In the genomic region with DNA sequence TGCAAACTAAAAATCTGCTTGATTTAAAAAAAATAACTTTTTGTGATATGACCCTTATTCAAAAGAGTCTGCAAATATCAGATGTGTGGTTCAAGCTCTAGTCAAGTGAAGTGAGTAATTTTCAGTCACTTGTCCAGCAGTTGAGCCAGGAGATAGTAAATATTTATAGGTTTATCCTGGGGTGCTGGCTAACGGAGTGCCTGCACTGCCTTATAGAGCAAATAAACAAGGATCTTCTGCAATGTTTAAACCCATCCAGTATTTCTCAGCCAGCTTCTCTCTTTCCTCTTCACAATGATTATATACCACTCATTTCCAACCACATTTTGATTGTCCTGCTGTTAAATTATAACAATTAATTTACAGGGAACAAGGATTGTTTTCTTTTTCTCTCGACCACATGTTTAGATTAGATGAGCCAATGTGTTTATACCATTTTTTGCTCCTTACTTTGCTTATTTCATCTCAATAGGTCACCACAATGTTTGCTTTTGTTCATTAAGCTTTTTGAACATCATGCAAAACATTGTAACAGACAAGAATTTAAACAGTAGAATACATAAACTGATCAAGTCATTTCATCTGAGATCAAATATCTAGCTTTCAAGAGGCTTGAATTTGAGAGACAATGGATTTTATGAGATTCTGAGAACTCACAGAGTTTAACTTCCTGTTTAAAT, we compare ENCODE assay signal across 17 cellular contexts.
A peak's percentile ranks its signal among the peaks of the same experiment; 100 is the strongest.
DNase-seq lines count a peak whose midpoint lies in the region; ATAC-seq, FAIRE-seq and TF ChIP-seq lines count a peak whose summit lies in the region.
"Had no signal": no experiment of that assay in that cellular context is flagged by ENCODE, and none has a peak within 500 bp of the region (broad histone marks: within the 10 kb centered on the region; RNA-seq: fewer than 3 reads in every experiment).

No MANE protein-coding gene starts in this region.

- no peak overlapping the region for H3K18ac ChIP-seq in mesenchymal stem cell (ENCODE audit: low read depth in 1 of 2, low read length in 2 of 2)

- H2BK15ac ChIP-seq in mesenchymal stem cell (ENCODE audit: low read depth, poor library complexity, severe bottlenecking), result no peak overlapping the region

- no peak overlapping the region for H2AFZ ChIP-seq in mesenchymal stem cell (ENCODE audit: low read depth, low read length)

- 25% methylated on average over 2 of the region's 2 CpGs for WGBS in mesenchymal stem cell

- peak; percentile 6 for DNase-seq in NCI-H748 (lab: John Stamatoyannopoulos, UW; ENCODE audit: unreplicated experiment)
- no peak for DNase-seq in NCI-H748 treated with DMSO at 0.1 percent for 48 hours (lab: John Stamatoyannopoulos, UW)
- peak; percentile 42 for DNase-seq in mesenchymal stem cell
- no peak for DNase-seq in RPMI8226
- DNase-seq: C1 segment of cervical spinal cord; Calu3; CD4-positive, alpha-beta T cell; DMS 273 treated with DMSO at 0.1 percent for 48 hours; GOT3 had no signal

- H2BK12ac ChIP-seq in mesenchymal stem cell (ENCODE audit: low read length in 2 of 2), result no peak overlapping the region

- H3K4me1 ChIP-seq in HEK293 (ENCODE audit: control insufficient read depth, insufficient read depth, low read length), result no peaks in the 10 kb centered on the region
- no peaks in the 10 kb centered on the region for H3K4me1 ChIP-seq in mesenchymal stem cell (ENCODE audit: control insufficient read depth, insufficient read depth, low read depth, low read length)

- FAIRE-seq in endometrium (lab: Jason Lieb, UNC), result peak; percentile 97
- FAIRE-seq: GM12878, GM18507 had no signal

- POLR2A ChIA-PET in HEK293 (lab: Yijun Ruan, JAX), result no interaction called here

- H3K27ac ChIP-seq in HEK293 (ENCODE audit: extremely low read depth, low read depth, low read length) (no peak overlapping the region), mesenchymal stem cell (ENCODE audit: low read length, poor library complexity, severe bottlenecking) (no peak overlapping the region)
- H3K27ac ChIP-seq: 22Rv1 had no signal

- no peaks in the 10 kb centered on the region for H3K9me3 ChIP-seq in HEK293 (ENCODE audit: control insufficient read depth, insufficient read depth, low read depth, low read length)
- H3K9me3 ChIP-seq in mesenchymal stem cell (ENCODE audit: control insufficient read depth, low read length), result peaks cover 4% of the 10 kb centered on the region

- H3K14ac ChIP-seq in mesenchymal stem cell (ENCODE audit: low read length in 2 of 2), result no peak overlapping the region

- H3K4me3 ChIP-seq in HEK293 (ENCODE audit: low read depth, low read length), result no peak overlapping the region
- no peak overlapping the region for H3K4me3 ChIP-seq in mesenchymal stem cell (ENCODE audit: insufficient read depth in 1 of 2, low read depth in 1 of 2, low read length in 2 of 2)
- H3K4me3 ChIP-seq: GM12878 had no signal

- no peak overlapping the region for H4K91ac ChIP-seq in mesenchymal stem cell (ENCODE audit: low read length)

- no peak overlapping the region for H4K8ac ChIP-seq in mesenchymal stem cell (ENCODE audit: low read length)

- H3K27me3 ChIP-seq in mesenchymal stem cell (ENCODE audit: control insufficient read depth in 1 of 2, insufficient read depth in 1 of 2, low read length in 2 of 2), result no peaks in the 10 kb centered on the region

- H2BK120ac ChIP-seq in mesenchymal stem cell (ENCODE audit: low read depth, low read length), result no peak overlapping the region

- no peak overlapping the region for H3K4me2 ChIP-seq in mesenchymal stem cell (ENCODE audit: low read length, poor library complexity, severe bottlenecking)

- ATAC-seq in HG03280 (IDR thresholded peaks at IDR 0.05; ENCODE audit: unreplicated experiment) (no peak), GM21390 (IDR thresholded peaks at IDR 0.05; ENCODE audit: unreplicated experiment) (no peak)
- ATAC-seq: GM12878, HCT116 had no signal

- CTCF ChIA-PET in HEK293 (lab: Yijun Ruan, JAX), result interaction anchor here (0.5 to 0.7 kb wide), 4 partner anchors 74 to 645 kb away, joined by 3 to 5 read pairs (median 4); no protein-coding TSS in a partner anchor

- no peak overlapping the region for H3K4ac ChIP-seq in mesenchymal stem cell (ENCODE audit: low read depth in 1 of 2, low read length in 2 of 2)

- H2AK5ac ChIP-seq in mesenchymal stem cell (ENCODE audit: low read length, severe bottlenecking), result no peak overlapping the region

- H3K36me3 ChIP-seq in HEK293 (ENCODE audit: control insufficient read depth in 2 of 2, insufficient read depth in 1 of 2, low read length in 2 of 2) (no peaks in the 10 kb centered on the region), mesenchymal stem cell (ENCODE audit: control insufficient read depth in 1 of 2, insufficient read depth in 2 of 2, low read depth in 1 of 2, low read length in 2 of 2) (no peaks in the 10 kb centered on the region)

- H3K9ac ChIP-seq in mesenchymal stem cell (ENCODE audit: low read length), result no peak overlapping the region

- H3K23ac ChIP-seq in mesenchymal stem cell (ENCODE audit: low read length in 2 of 2), result no peak overlapping the region

- H3K79me1 ChIP-seq in mesenchymal stem cell (replicated peaks; ENCODE audit: low read length, poor library complexity, severe bottlenecking), result no peaks in the 10 kb centered on the region

- no peak overlapping the region for H2BK5ac ChIP-seq in mesenchymal stem cell (ENCODE audit: low read depth, low read length, poor library complexity, severe bottlenecking)

- no peak for TF ChIP-seq CTCF in HEK293 (tag by site-specific recombination; IDR thresholded peaks at IDR 0.05)

TF ChIP-seq in HEK293, 187 proteins besides CTCF, POLR2A, EP300 and RAD21:
- TF ChIP-seq ZNF274 (IDR thresholded peaks at IDR 0.05; ENCODE audit: low read length), result no peak
- no peak for TF ChIP-seq ZNF274 (tag by site-specific recombination; IDR thresholded peaks at IDR 0.05; ENCODE audit: borderline replicate concordance)
- TF ChIP-seq REPIN1 (tag by site-specific recombination; IDR thresholded peaks at IDR 0.05; ENCODE audit: low read depth), result no peak
- TF ChIP-seq ZNF473 (tag by site-specific recombination; IDR thresholded peaks at IDR 0.05), result no peak
- no peak for TF ChIP-seq ZXDB (tag by site-specific recombination; IDR thresholded peaks at IDR 0.05)
- no peak for TF ChIP-seq ZNF311 (tag by site-specific recombination; IDR thresholded peaks at IDR 0.05; ENCODE audit: borderline replicate concordance)
- TF ChIP-seq ZNF335 (tag by site-specific recombination; conservative IDR thresholded peaks at IDR 0.05), result peak; percentile 45; the same call in 1 of the 2 replicates
- TF ChIP-seq ZNF624 (tag by site-specific recombination; IDR thresholded peaks at IDR 0.05), result no peak
- TF ChIP-seq GLI4 (tag by site-specific recombination; IDR thresholded peaks at IDR 0.05), result no peak
- TF ChIP-seq PRDM6 (tag by site-specific recombination; IDR thresholded peaks at IDR 0.05), result 0 out of 2 replicates have a peak, but pooled peaks have one; percentile 9
- peak; percentile 36; the same call in 1 of the 2 replicates for TF ChIP-seq FEZF1 (tag by site-specific recombination; IDR thresholded peaks at IDR 0.05)
- TF ChIP-seq YY1 (tag by site-specific recombination; IDR thresholded peaks at IDR 0.05), result no peak
- TF ChIP-seq ZNF654 (tag by site-specific recombination; IDR thresholded peaks at IDR 0.05; ENCODE audit: low read depth), result no peak
- no peak for TF ChIP-seq IKZF3 (tag by site-specific recombination; IDR thresholded peaks at IDR 0.05)
- TF ChIP-seq ZBTB20 (tag by site-specific recombination; IDR thresholded peaks at IDR 0.05), result no peak
- TF ChIP-seq, protein P1, sequence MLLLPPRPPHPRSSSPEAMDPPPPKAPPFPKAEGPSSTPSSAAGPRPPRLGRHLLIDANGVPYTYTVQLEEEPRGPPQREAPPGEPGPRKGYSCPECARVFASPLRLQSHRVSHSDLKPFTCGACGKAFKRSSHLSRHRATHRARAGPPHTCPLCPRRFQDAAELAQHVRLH (tag by site-specific recombination; IDR thresholded peaks at IDR 0.05), result no peak
- no peak for TF ChIP-seq KLF7 (tag by site-specific recombination; IDR thresholded peaks at IDR 0.05; ENCODE audit: borderline replicate concordance)
- no peak for TF ChIP-seq SETDB1 (IDR thresholded peaks at IDR 0.05; ENCODE audit: insufficient read length, low read length)

Comparison
In these comparisons a context has a peak if more than half of its experiments do, and no peak if none do; other contexts are left out.
1. DNase-seq: peak in NCI-H748 (single experiment) and mesenchymal stem cell (single experiment); none in NCI-H748 treated with DMSO at 0.1 percent for 48 hours (single experiment) and RPMI8226 (single experiment).